23 cellular contexts compared by ENCODE assay signal in genomic region chr5:28632607-28633006, GRCh38.
DNase-seq lines count a peak whose midpoint lies in the region; ATAC-seq, FAIRE-seq and TF ChIP-seq lines count a peak whose summit lies in the region.
"Had no signal": no experiment of that assay in that cellular context is flagged by ENCODE, and none has a peak within 500 bp of the region (broad histone marks: within the 10 kb centered on the region; RNA-seq: fewer than 3 reads in every experiment).

No MANE protein-coding gene starts in this region.

- no peak for TF ChIP-seq EP300 in H1 (IDR thresholded peaks at IDR 0.05; ENCODE audit: borderline replicate concordance in 1 of 2, low read depth in 2 of 2, low read length in 2 of 2)

- H3K36me3 ChIP-seq in Karpas-422 (ENCODE audit: insufficient read depth, low read length) (no peaks in the 10 kb centered on the region), OCI-LY1 (ENCODE audit: insufficient read depth, low read length) (no peaks in the 10 kb centered on the region), H1 (ENCODE audit: control insufficient read depth in 2 of 4, insufficient read depth in 4 of 4, low read length in 3 of 4) (no peaks in the 10 kb centered on the region)
- H3K36me3 ChIP-seq: BE2C; BLaER1 treated with 17β-estradiol and CSF1 and Interleukin-3, amounts not matched to agents 10 nM and 100 nM had no signal

- no peaks in the 10 kb centered on the region for H3K27me3 ChIP-seq in Karpas-422 (ENCODE audit: low read length)
- no peaks in the 10 kb centered on the region for H3K27me3 ChIP-seq in OCI-LY1 (ENCODE audit: insufficient read depth, low read length)
- no peaks in the 10 kb centered on the region for H3K27me3 ChIP-seq in H1 (replicated peaks in 1 of 4; ENCODE audit: control insufficient read depth in 3 of 4, extremely low read depth in 1 of 4, insufficient read depth in 3 of 4, low read length in 3 of 4)
- H3K27me3 ChIP-seq: BE2C; BLaER1 treated with 17β-estradiol and CSF1 and Interleukin-3, amounts not matched to agents 10 nM and 100 nM had no signal

- WGBS in H1 (ENCODE audit: extremely low coverage in 1 of 2, insufficient coverage in 1 of 2, insufficient read length in 1 of 2, insufficient replicate concordance in 2 of 2, low coverage in 1 of 2, low lambda C conversion rate in 2 of 2, missing lambda C conversion rate in 1 of 2), 2 experiments = 92% methylated on average over 9 of the region's 9 CpGs; no CpG with 5 or more reads in 1 of the 2 experiments

- H4K5ac ChIP-seq in H1 (ENCODE audit: insufficient read length, low read depth, low read length) = no peak overlapping the region

- no peaks in the 10 kb centered on the region for H3K23me2 ChIP-seq in H1 (ENCODE audit: low read depth, low read length)

- no peaks in the 10 kb centered on the region for H3K9me3 ChIP-seq in Karpas-422 (ENCODE audit: low read length)
- no peaks in the 10 kb centered on the region for H3K9me3 ChIP-seq in OCI-LY1 (ENCODE audit: low read length)
- no peaks in the 10 kb centered on the region for H3K9me3 ChIP-seq in H1 (ENCODE audit: insufficient read depth in 2 of 2, low read depth in 1 of 2, low read length in 1 of 2)
- H3K9me3 ChIP-seq: A549; BE2C; BLaER1 treated with 17β-estradiol and CSF1 and Interleukin-3, amounts not matched to agents 10 nM and 100 nM had no signal

- H3K14ac ChIP-seq in H1 (ENCODE audit: insufficient read length) = no peak overlapping the region

- H3K4me2 ChIP-seq in Karpas-422 (ENCODE audit: low read depth, low read length, poor library complexity, severe bottlenecking) (no peak overlapping the region), OCI-LY1 (ENCODE audit: low read length) (no peak overlapping the region), H1 (ENCODE audit: insufficient read depth in 1 of 2, low read depth in 2 of 2, low read length in 2 of 2) (no peak overlapping the region)
- H3K4me2 ChIP-seq: A549; BLaER1 treated with 17β-estradiol and CSF1 and Interleukin-3, amounts not matched to agents 10 nM and 100 nM had no signal

- H2AFZ ChIP-seq in Karpas-422 (ENCODE audit: low read length) = peak overlapping the region; percentile 56
- H2AFZ ChIP-seq in OCI-LY1 (ENCODE audit: low read length) = peak overlapping the region; percentile 63; the same call in 1 of the 2 replicates
- no peak overlapping the region for H2AFZ ChIP-seq in H1 (ENCODE audit: low read length)
- H2AFZ ChIP-seq: GM23248 had no signal

- H3K23ac ChIP-seq in H1 (ENCODE audit: insufficient read length) = no peak overlapping the region

- H3K4me3 ChIP-seq in Karpas-422 (ENCODE audit: low read length) (no peak overlapping the region), OCI-LY1 (ENCODE audit: low read depth, low read length, poor library complexity, severe bottlenecking) (no peak overlapping the region), H1 (ENCODE audit: extremely low read depth in 1 of 4, insufficient read depth in 2 of 4, low read depth in 3 of 4, low read length in 4 of 4) (no peak overlapping the region)
- H3K4me3 ChIP-seq: A549; BLaER1 treated with 17β-estradiol and CSF1 and Interleukin-3, amounts not matched to agents 10 nM and 100 nM; GM12878; GM23248 had no signal

- H2BK120ac ChIP-seq in H1 (replicated peaks; ENCODE audit: low read depth, low read length) = no peak overlapping the region

- no peak overlapping the region for H2BK12ac ChIP-seq in H1 (ENCODE audit: low read depth, low read length)

- POLR2A ChIA-PET in H1 (lab: Charles Lee; ENCODE audit: partially characterized antibody) = no interaction called here

- H4K20me1 ChIP-seq in Karpas-422 (ENCODE audit: insufficient read depth, low read depth, low read length) (no peaks in the 10 kb centered on the region), OCI-LY1 (ENCODE audit: insufficient read depth, low read length) (no peaks in the 10 kb centered on the region), H1 (replicated peaks in 1 of 2; ENCODE audit: control insufficient read depth in 1 of 2, insufficient read depth in 2 of 2, low read length in 2 of 2) (no peaks in the 10 kb centered on the region)
- H4K20me1 ChIP-seq: BLaER1 treated with 17β-estradiol and CSF1 and Interleukin-3, amounts not matched to agents 10 nM and 100 nM had no signal

- H3K27ac ChIP-seq in Karpas-422 (ENCODE audit: low read length) = no peak overlapping the region
- H3K27ac ChIP-seq in OCI-LY1 (ENCODE audit: low read depth, low read length, poor library complexity, severe bottlenecking) = no peak overlapping the region
- H3K27ac ChIP-seq in H1 (ENCODE audit: low read depth, low read length) = no peak overlapping the region
- H3K27ac ChIP-seq: A549; BLaER1 treated with 17β-estradiol and CSF1 and Interleukin-3, amounts not matched to agents 10 nM and 100 nM; GM23248 had no signal

- no peaks in the 10 kb centered on the region for H3K79me2 ChIP-seq in Karpas-422 (ENCODE audit: low read length)
- no peaks in the 10 kb centered on the region for H3K79me2 ChIP-seq in OCI-LY1 (ENCODE audit: insufficient read depth, low read length)
- H3K79me2 ChIP-seq in H1 (ENCODE audit: control insufficient read depth in 1 of 2, insufficient read depth in 2 of 2, low read length in 2 of 2) = no peaks in the 10 kb centered on the region

- no peak overlapping the region for H2BK15ac ChIP-seq in H1 (ENCODE audit: low read length)

- TF ChIP-seq POLR2A in H1 (IDR thresholded peaks at IDR 0.05; ENCODE audit: control extremely low read depth in 1 of 2, low read depth in 2 of 2, low read length in 2 of 2) = no peak

- ATAC-seq in GM21528 (IDR thresholded peaks at IDR 0.05; ENCODE audit: low FRiP score, unreplicated experiment) = no peak
- no peak for ATAC-seq in GM21390 (IDR thresholded peaks at IDR 0.05; ENCODE audit: unreplicated experiment)
- ATAC-seq: A549, GM12878, HCT116 had no signal

- TF ChIP-seq CTCF in OCI-LY1 (IDR thresholded peaks at IDR 0.05; ENCODE audit: low read length) (no peak), H1 (IDR thresholded peaks at IDR 0.05; ENCODE audit: control extremely low read depth in 1 of 3, insufficient read depth in 1 of 3, low read depth in 1 of 3, low read length in 3 of 3) (no peak)

- H3K4ac ChIP-seq in H1 (replicated peaks; ENCODE audit: insufficient read length, low read depth, low read length) = no peak overlapping the region

- H3K79me1 ChIP-seq in H1 (ENCODE audit: low read depth, low read length) = no peaks in the 10 kb centered on the region

- H3K9me2 ChIP-seq in Karpas-422 (replicated peaks; ENCODE audit: insufficient read depth, low read length) (no peaks in the 10 kb centered on the region), OCI-LY1 (ENCODE audit: low read depth, low read length) (no peaks in the 10 kb centered on the region)

- H3K18ac ChIP-seq in H1 (ENCODE audit: extremely low read depth, low read length) = no peak overlapping the region

- H2BK20ac ChIP-seq in H1 (ENCODE audit: low read length) = no peak overlapping the region

- H2AK5ac ChIP-seq in H1 (ENCODE audit: low read depth, low read length) = no peak overlapping the region

- H2BK5ac ChIP-seq in H1 (ENCODE audit: low read depth, low read length) = no peak overlapping the region

- DNase-seq in Karpas-422 (no peak), H1 (ENCODE audit: low read depth in 1 of 2, low spot score in 2 of 2) (no peak), iPS-NIHi7 (ENCODE audit: extremely low spot score) (no peak)
- DNase-seq: 8988T; ACHN; AML-193; BE2C; CD4-positive, alpha-beta T cell; CD8-positive, alpha-beta memory T cell; DMS 273 treated with DMSO at 0.1 percent for 48 hours; DMS79; EL; GDM1; GM23248; H9 had no signal

- H3K56ac ChIP-seq in H1 (replicated peaks; ENCODE audit: insufficient read length, low read depth, low read length) = no peak overlapping the region

- H3K4me1 ChIP-seq in Karpas-422 (ENCODE audit: low read length) (no peaks in the 10 kb centered on the region), OCI-LY1 (ENCODE audit: insufficient read depth, low read length, severe bottlenecking) (no peaks in the 10 kb centered on the region), H1 (replicated peaks in 1 of 4; ENCODE audit: control insufficient read depth in 3 of 4, insufficient read depth in 4 of 4, low read length in 3 of 4) (no peaks in the 10 kb centered on the region)
- H3K4me1 ChIP-seq: A549; BE2C; BLaER1 treated with 17β-estradiol and CSF1 and Interleukin-3, amounts not matched to agents 10 nM and 100 nM had no signal

- no peak for FAIRE-seq in H1 (lab: Jason Lieb, UNC)
- FAIRE-seq: A549, D721Med, GM12878 had no signal

- H3K9ac ChIP-seq in Karpas-422 (ENCODE audit: low read length) (no peak overlapping the region), OCI-LY1 (ENCODE audit: low read length) (no peak overlapping the region), H1 (replicated peaks in 1 of 4; ENCODE audit: extremely low read depth in 1 of 4, low read depth in 3 of 4, low read length in 3 of 4) (no peak overlapping the region)
- H3K9ac ChIP-seq: BLaER1 treated with 17β-estradiol and CSF1 and Interleukin-3, amounts not matched to agents 10 nM and 100 nM; GM23248 had no signal

- peak overlapping the region; percentile 29; the same call in 1 of the 2 replicates for H4K8ac ChIP-seq in H1 (ENCODE audit: extremely low read depth, insufficient read depth, low read length)

- no peaks in the 10 kb centered on the region for H3F3A ChIP-seq in OCI-LY1 (ENCODE audit: insufficient read depth, low read length)

- TF ChIP-seq RAD21 in H1 (IDR thresholded peaks at IDR 0.05 in 1 of 2, conservative IDR thresholded peaks at IDR 0.05 in 1 of 2; ENCODE audit: low read depth in 2 of 2, low read length in 2 of 2) = no peak

- CTCF ChIA-PET in H1 (lab: Charles Lee; ENCODE audit: partially characterized antibody) = interaction anchor here (1.4 kb wide), 1 partner anchor 11 kb away, joined by 4 read pairs; no protein-coding TSS in a partner anchor

- H4K91ac ChIP-seq in H1 (replicated peaks; ENCODE audit: insufficient read length, low read length) = no peak overlapping the region

TF ChIP-seq in H1, 55 proteins besides CTCF, POLR2A, EP300 and RAD21:
- TF ChIP-seq CBX5 (IDR thresholded peaks at IDR 0.05; ENCODE audit: low read depth, low read length) = no peak
- no peak for TF ChIP-seq HDAC2 (IDR thresholded peaks at IDR 0.05; ENCODE audit: borderline replicate concordance in 1 of 2, low read depth in 2 of 2, low read length in 2 of 2)
- no peak for TF ChIP-seq SIRT6 (IDR thresholded peaks at IDR 0.05; ENCODE audit: low read length)
